8 cellular contexts compared by ENCODE assay signal in genomic region chr3:128112406-128112968, GRCh38. TPM values are rescaled to one million over a fixed set of nuclear protein-coding genes. Genes with fewer than 3 reads are reported as not detected.
DNase-seq lines count a peak whose midpoint lies in the region; ATAC-seq, FAIRE-seq and TF ChIP-seq lines count a peak whose summit lies in the region.

No MANE protein-coding gene starts in this region.

- H3K4me1 ChIP-seq in HepG2 (ENCODE audit: insufficient read depth, low read length) = no peaks in the 10 kb centered on the region

- POLR2A ChIA-PET in HepG2 (lab: Yijun Ruan, JAX) = interaction anchor here (1.9 kb wide), 1 partner anchor 11 kb away, joined by 5 read pairs; the partner anchor contains the start of gene RUVBL1

- no peaks in the 10 kb centered on the region for H3K9me3 ChIP-seq in HepG2 (ENCODE audit: low read length)

- peaks cover 16 to 56% of the 10 kb centered on the region in 2 experiments for H3K36me3 ChIP-seq in HepG2 (replicated peaks in 1 of 2; ENCODE audit: control insufficient read depth in 1 of 2, insufficient read depth in 2 of 2, low read length in 2 of 2)

- peak; percentile 71 for DNase-seq in GM04503 (ENCODE audit: low read depth)
- peak; percentile 48 for DNase-seq in NCI-H2196 treated with DMSO at 0.1 percent for 48 hours (lab: John Stamatoyannopoulos, UW; ENCODE audit: unreplicated experiment)
- DNase-seq in activated effector memory CD4-positive, alpha-beta T cell treated with Interleukin-2 at 50 U/mL for 16 hours = peak; percentile 31
- DNase-seq in kidney glomerular epithelial cell (lab: John Stamatoyannopoulos, UW) = peak; percentile 76
- no peak for DNase-seq in AML-193 (lab: John Stamatoyannopoulos, UW)
- no peak for DNase-seq in HepG2 (ENCODE audit: low spot score)

- no peak overlapping the region for H2AFZ ChIP-seq in HepG2 (ENCODE audit: low read length)

- H3K4me3 ChIP-seq in HepG2 (replicated peaks in 1 of 3; ENCODE audit: insufficient read depth in 1 of 3, low read depth in 2 of 3, low read length in 3 of 3) = no peak overlapping the region

- H3K27me3 ChIP-seq in HepG2 (ENCODE audit: control insufficient read depth in 1 of 2, insufficient read depth in 2 of 2, low read length in 2 of 2) = no peaks in the 10 kb centered on the region

- H3K27ac ChIP-seq in HepG2 (ENCODE audit: extremely low read length, insufficient read depth, low read length) = no peak overlapping the region

- TF ChIP-seq EP300 in HepG2 (IDR thresholded peaks at IDR 0.05; ENCODE audit: low read depth in 2 of 2, low read length in 2 of 2) = no peak
- no peak for TF ChIP-seq EP300 in HepG2 (CRISPR knock-in tag; IDR thresholded peaks at IDR 0.05; ENCODE audit: borderline replicate concordance)

- BruUV-seq in HepG2 (replicated peaks; lab: Mats Ljungman, UMichigan) = no TSS peak

- no peak overlapping the region for H3K4me2 ChIP-seq in HepG2 (ENCODE audit: low read depth, low read length)

- WGBS in HepG2 (ENCODE audit: low lambda C conversion rate) = 94% methylated on average over 6 of the region's 7 CpGs

- no peak for TF ChIP-seq CTCF in HepG2 (CRISPR knock-in tag; IDR thresholded peaks at IDR 0.05)

- CTCF ChIA-PET in HepG2 (lab: Yijun Ruan, JAX; ENCODE audit: low intra/inter-chr PET ratio, low total read pairs) = no interaction called here

- H4K20me1 ChIP-seq in HepG2 (ENCODE audit: insufficient read depth, low read length) = no peaks in the 10 kb centered on the region

- no peak overlapping the region for H3K9ac ChIP-seq in HepG2 (ENCODE audit: insufficient read depth, low read depth, low read length)

- in situ Hi-C loops in HepG2 (cut with HindIII; ENCODE audit: extremely low pct_ligation_motif_present, low pct_unique_long_range_greater_than_20kb) = no loop called here

- TF ChIP-seq RAD21 in HepG2 (CRISPR knock-in tag; IDR thresholded peaks at IDR 0.05) = no peak

- intact Hi-C loops in HepG2 (cut with micrococcal nuclease; ENCODE audit: unreplicated experiment) = no loop called here

- FAIRE-seq in HepG2 (lab: Jason Lieb, UNC) = no peak

- ATAC-seq in HepG2 (no peak), HG03039 (IDR thresholded peaks at IDR 0.05; ENCODE audit: unreplicated experiment) (no peak), GM18868 (IDR thresholded peaks at IDR 0.05; ENCODE audit: unreplicated experiment) (no peak)

- peaks cover under 1% of the 10 kb centered on the region for H3K79me2 ChIP-seq in HepG2 (ENCODE audit: insufficient read depth, low read length)

- no peak for TF ChIP-seq POLR2A in HepG2 (IDR thresholded peaks at IDR 0.05; ENCODE audit: insufficient read depth in 1 of 2, low read depth in 2 of 2, low read length in 2 of 2)

TF ChIP-seq in HepG2, 621 proteins besides CTCF, POLR2A, EP300 and RAD21:
- TF ChIP-seq MATR3 (CRISPR knock-in tag; IDR thresholded peaks at IDR 0.05) = no peak
- TF ChIP-seq ZSCAN30 (CRISPR knock-in tag; IDR thresholded peaks at IDR 0.05) = no peak
- no peak for TF ChIP-seq CCAR2 (optimal IDR thresholded peaks at IDR 0.05; ENCODE audit: low read depth, low read length)
- TF ChIP-seq ZNF432 (CRISPR knock-in tag; IDR thresholded peaks at IDR 0.05; ENCODE audit: borderline replicate concordance) = no peak
- TF ChIP-seq ZNF670 (CRISPR knock-in tag; IDR thresholded peaks at IDR 0.05; ENCODE audit: borderline replicate concordance) = no peak
- no peak for TF ChIP-seq ZFP36 (IDR thresholded peaks at IDR 0.05; ENCODE audit: borderline replicate concordance, low read depth, low read length, partially characterized antibody)
- TF ChIP-seq GLI4 (CRISPR knock-in tag; IDR thresholded peaks at IDR 0.05; ENCODE audit: borderline replicate concordance) = no peak
- TF ChIP-seq ZNF460 (CRISPR knock-in tag; IDR thresholded peaks at IDR 0.05; ENCODE audit: borderline replicate concordance) = no peak
- no peak for TF ChIP-seq HOMEZ (CRISPR knock-in tag; IDR thresholded peaks at IDR 0.05; ENCODE audit: low read depth)
- TF ChIP-seq ZNF446 (CRISPR knock-in tag; IDR thresholded peaks at IDR 0.05) = no peak
- TF ChIP-seq ELF3 (CRISPR knock-in tag; IDR thresholded peaks at IDR 0.05) = no peak
- no peak for TF ChIP-seq ELK4 (CRISPR knock-in tag; IDR thresholded peaks at IDR 0.05; ENCODE audit: borderline replicate concordance)
- TF ChIP-seq ZNF878 (CRISPR knock-in tag; IDR thresholded peaks at IDR 0.05) = no peak
- TF ChIP-seq GABPA (IDR thresholded peaks at IDR 0.05; ENCODE audit: low read depth, low read length) = no peak
- TF ChIP-seq GABPA (CRISPR knock-in tag; IDR thresholded peaks at IDR 0.05; ENCODE audit: low read depth) = no peak
- TF ChIP-seq MEIS1 (CRISPR knock-in tag; IDR thresholded peaks at IDR 0.05; ENCODE audit: borderline replicate concordance) = no peak
- no peak for TF ChIP-seq SP2 (CRISPR knock-in tag; IDR thresholded peaks at IDR 0.05)

RNA-seq across cellular contexts. Expression of gene RUVBL1, which starts 11.1 kb away (rescaled TPM):
- total RNA-seq in HepG2 (2016; rRNA removed; fragmentation: Illumina TruSeq; extraction: Trizol) = 86.3 and 120 TPM in 2 replicates
- 21.3 and 22.5 TPM in 2 replicates for total RNA-seq in HepG2 (2016; cell fraction: cytosol; rRNA removed; fragmentation: Illumina TruSeq; extraction: Trizol; ENCODE audit: low read depth)
- total RNA-seq in HepG2 (2016; cell fraction: insoluble cytoplasmic fraction; rRNA removed; fragmentation: Illumina TruSeq; extraction: Trizol) = 90.7 and 130 TPM in 2 replicates
- total RNA-seq in HepG2 (2016; cell fraction: membrane; rRNA removed; fragmentation: Illumina TruSeq; extraction: Trizol) = 28.2 and 30.2 TPM in 2 replicates
- 36.7 and 39.2 TPM in 2 replicates for total RNA-seq in HepG2 (2016; cell fraction: nucleus; rRNA removed; fragmentation: Illumina TruSeq; extraction: Trizol)
- 29.7 and 32.7 TPM in 2 replicates for polyA plus RNA-seq in HepG2 (2011; rRNA removed)
- 38.1 and 39.4 TPM in 2 replicates for polyA plus RNA-seq in HepG2 (2011; cell fraction: cytosol; rRNA removed)
- polyA plus RNA-seq in HepG2 (2011; cell fraction: nucleus; rRNA removed) = 13.5 and 14.5 TPM in 2 replicates
- 33.6 and 40.3 TPM in 2 replicates for polyA plus RNA-seq in HepG2 (2012)
- 11.3 and 12.3 TPM in 2 replicates for polyA plus RNA-seq in HepG2 (2016; cell fraction: cytosol; fragmentation: Illumina TruSeq; extraction: Trizol; ENCODE audit: low read depth)
- polyA plus RNA-seq in HepG2 (2016; cell fraction: insoluble cytoplasmic fraction; fragmentation: Illumina TruSeq; extraction: Trizol; ENCODE audit: low read depth) = 101 and 104 TPM in 2 replicates
- 16.7 and 17.6 TPM in 2 replicates for polyA plus RNA-seq in HepG2 (2016; cell fraction: membrane; fragmentation: Illumina TruSeq; extraction: Trizol; ENCODE audit: low read depth)
- polyA plus RNA-seq in HepG2 (2016; cell fraction: nucleus; fragmentation: Illumina TruSeq; extraction: Trizol; ENCODE audit: insufficient read depth, low read depth) = 38.5 and 40.8 TPM in 2 replicates
- 48.8 and 126 TPM in 2 replicates for polyA minus RNA-seq in HepG2 (2011; rRNA and poly(A)+ RNA removed; ENCODE audit: low replicate concordance)
- 20.6 and 22.9 TPM in 2 replicates for polyA minus RNA-seq in HepG2 (2011; cell fraction: cytosol; rRNA and poly(A)+ RNA removed)
- polyA minus RNA-seq in HepG2 (2011; cell fraction: nucleus; rRNA and poly(A)+ RNA removed) = 24.2 and 25.6 TPM in 2 replicates

RNA-seq across cellular contexts. Expression of gene EEFSEC, which starts 40.8 kb away (rescaled TPM):
- total RNA-seq in HepG2 (2016; rRNA removed; fragmentation: Illumina TruSeq; extraction: Trizol) = 6.4 and 7.9 TPM in 2 replicates
- total RNA-seq in HepG2 (2016; cell fraction: cytosol; rRNA removed; fragmentation: Illumina TruSeq; extraction: Trizol; ENCODE audit: low read depth) = 5.1 and 5.6 TPM in 2 replicates
- total RNA-seq in HepG2 (2016; cell fraction: insoluble cytoplasmic fraction; rRNA removed; fragmentation: Illumina TruSeq; extraction: Trizol) = 5.8 and 6.7 TPM in 2 replicates
- 5.6 and 6.3 TPM in 2 replicates for total RNA-seq in HepG2 (2016; cell fraction: membrane; rRNA removed; fragmentation: Illumina TruSeq; extraction: Trizol)
- 7.1 and 7.7 TPM in 2 replicates for total RNA-seq in HepG2 (2016; cell fraction: nucleus; rRNA removed; fragmentation: Illumina TruSeq; extraction: Trizol)
- 24.2 and 27.4 TPM in 2 replicates for polyA plus RNA-seq in HepG2 (2011; rRNA removed)
- polyA plus RNA-seq in HepG2 (2011; cell fraction: cytosol; rRNA removed) = 13.2 and 18.2 TPM in 2 replicates
- 26.2 and 26.5 TPM in 2 replicates for polyA plus RNA-seq in HepG2 (2011; cell fraction: nucleus; rRNA removed)
- 17.5 and 20.3 TPM in 2 replicates for polyA plus RNA-seq in HepG2 (2012)
- 8.0 and 8.6 TPM in 2 replicates for polyA plus RNA-seq in HepG2 (2016; cell fraction: cytosol; fragmentation: Illumina TruSeq; extraction: Trizol; ENCODE audit: low read depth)
- polyA plus RNA-seq in HepG2 (2016; cell fraction: insoluble cytoplasmic fraction; fragmentation: Illumina TruSeq; extraction: Trizol; ENCODE audit: low read depth) = 17.4 and 20.8 TPM in 2 replicates
- 10.3 and 10.7 TPM in 2 replicates for polyA plus RNA-seq in HepG2 (2016; cell fraction: membrane; fragmentation: Illumina TruSeq; extraction: Trizol; ENCODE audit: low read depth)
- 13.2 and 13.4 TPM in 2 replicates for polyA plus RNA-seq in HepG2 (2016; cell fraction: nucleus; fragmentation: Illumina TruSeq; extraction: Trizol; ENCODE audit: insufficient read depth, low read depth)
- polyA minus RNA-seq in HepG2 (2011; rRNA and poly(A)+ RNA removed; ENCODE audit: low replicate concordance) = 28.2 and 50.1 TPM in 2 replicates
- 15.1 and 16.0 TPM in 2 replicates for polyA minus RNA-seq in HepG2 (2011; cell fraction: cytosol; rRNA and poly(A)+ RNA removed)
- polyA minus RNA-seq in HepG2 (2011; cell fraction: nucleus; rRNA and poly(A)+ RNA removed) = 31.0 and 36.3 TPM in 2 replicates

Comparison
In these comparisons a context has a peak if more than half of its experiments do, and no peak if none do; other contexts are left out.
1. DNase-seq: peak in GM04503 (single experiment), NCI-H2196 treated with DMSO at 0.1 percent for 48 hours (single experiment), activated effector memory CD4-positive, alpha-beta T cell treated with Interleukin-2 at 50 U/mL for 16 hours (single experiment) and kidney glomerular epithelial cell (single experiment); none in AML-193 (0 of 2) and HepG2 (single experiment).